Comparison of ENCODE assay signal across 11 cellular contexts in genomic region chr9:35619800-35620158, GRCh38. TPM values are rescaled to one million over a fixed set of nuclear protein-coding genes. Genes with fewer than 3 reads are reported as not detected.
A peak's percentile ranks its signal among the peaks of the same experiment; 100 is the strongest.
DNase-seq lines count a peak whose midpoint lies in the region; ATAC-seq and TF ChIP-seq lines count a peak whose summit lies in the region.
"Had no signal": no experiment of that assay in that cellular context is flagged by ENCODE, and none has a peak within 500 bp of the region (broad histone marks: within the 10 kb centered on the region; RNA-seq: fewer than 3 reads in every experiment).

No MANE protein-coding gene starts in this region.

- H3K9me3 ChIP-seq in esophagus squamous epithelium = no peaks in the 10 kb centered on the region

- TF ChIP-seq CTCF in activated B cell treated with CpG ODN at 0.5 μM for 24 hours (IDR thresholded peaks at IDR 0.05) = no peak
- TF ChIP-seq CTCF in esophagus squamous epithelium (IDR thresholded peaks at IDR 0.05) = no peak

- H3K4me3 Mint-ChIP-seq in activated B cell treated with CpG ODN at 0.5 μM for 24 hours = peak overlapping the region; percentile 87
- H3K4me3 Mint-ChIP-seq in stimulated activated naive CD8-positive, alpha-beta T cell treated with anti-CD3 and anti-CD28 coated beads, Interleukin-15, Interleukin-2, amounts not matched to agents 100 ng/mL and 50 ng/mL, for 24 hours = peak overlapping the region; percentile 84

- peaks cover 0 to 18% (median 0%) of the 10 kb centered on the region in 4 donors for H3K27me3 ChIP-seq in esophagus squamous epithelium

- CTCF ChIA-PET in activated B cell treated with CpG ODN at 0.5 μM for 24 hours (lab: Charles Lee) = interaction anchor here (0.6 to 13.1 kb wide), 7 partner anchors 9 to 116 kb away, joined by 3 to 162 read pairs (median 12); partner anchors contain the start of genes ARHGEF39, CCDC107, RMRP and SIT1

- H3K27me3 Mint-ChIP-seq in activated B cell treated with CpG ODN at 0.5 μM for 24 hours = no peaks in the 10 kb centered on the region
- no peaks in the 10 kb centered on the region for H3K27me3 Mint-ChIP-seq in stimulated activated naive CD8-positive, alpha-beta T cell treated with anti-CD3 and anti-CD28 coated beads, Interleukin-15, Interleukin-2, amounts not matched to agents 100 ng/mL and 50 ng/mL, for 24 hours

- peak; percentile 47 for DNase-seq in stimulated activated CD4-positive, alpha-beta T cell treated with anti-CD3 and anti-CD28 coated beads, Interleukin-15, amount 100 ng/mL, for 24 hours
- no peak for DNase-seq in stimulated activated CD4-positive, alpha-beta T cell treated with anti-CD3 and anti-CD28 coated beads, Interleukin-12 subunit alpha, Interleukin-12 subunit beta, amount 100 ng/mL, for 4 hours
- DNase-seq in activated B cell treated with CpG ODN at 0.5 μM for 24 hours (peak; percentile 56), NCI-H2196 treated with DMSO at 0.1 percent for 48 hours (lab: John Stamatoyannopoulos, UW; ENCODE audit: unreplicated experiment) (no peak), NCI-H446 treated with DMSO at 0.1 percent for 48 hours (lab: John Stamatoyannopoulos, UW) (no peak), esophagus squamous epithelium (lab: John Stamatoyannopoulos, UW) (no peak)
- DNase-seq: C1 segment of cervical spinal cord, NCI-H774 had no signal

- intact Hi-C loops in activated B cell treated with CpG ODN at 0.5 μM for 24 hours (cut with micrococcal nuclease) = loop anchor here (1.0 kb wide), 6 partner anchors 15 to 547 kb away; partner anchors contain the start of genes CCDC107, CREB3, RMRP and TLN1
- intact Hi-C loops in esophagus squamous epithelium (cut with DNase I) = no loop called here

- peak overlapping the region in 1 of 4 donors; percentile 23 for H3K27ac ChIP-seq in esophagus squamous epithelium

- ATAC-seq in HG02981 (IDR thresholded peaks at IDR 0.05; ENCODE audit: unreplicated experiment) (peak; percentile 51), activated B cell treated with CpG ODN at 0.5 μM for 24 hours (ENCODE audit: low read depth) (peak; percentile 72)

- POLR2A ChIA-PET in activated B cell treated with CpG ODN at 0.5 μM for 24 hours (lab: Charles Lee) = interaction anchor here (0.7 to 15.6 kb wide), 20 partner anchors 10 to 1162 kb away, joined by 3 to 549 read pairs (median 6); partner anchors contain the start of genes ATOSB, CCDC107, CLTA and CREB3

- TF ChIP-seq POLR2A in esophagus squamous epithelium (IDR thresholded peaks at IDR 0.05) = no peak

- WGBS in esophagus squamous epithelium, 2 donors = 28 to 64% methylated on average over 2 of the region's 2 CpGs

- H3K36me3 Mint-ChIP-seq in activated B cell treated with CpG ODN at 0.5 μM for 24 hours (ENCODE audit: low read depth) = peaks cover 28% of the 10 kb centered on the region
- H3K36me3 Mint-ChIP-seq in stimulated activated naive CD8-positive, alpha-beta T cell treated with anti-CD3 and anti-CD28 coated beads, Interleukin-15, Interleukin-2, amounts not matched to agents 100 ng/mL and 50 ng/mL, for 24 hours (ENCODE audit: low read depth) = no peaks in the 10 kb centered on the region

- H3K4me3 ChIP-seq in esophagus squamous epithelium = no peak overlapping the region

- peak overlapping the region; percentile 97 for H3K27ac Mint-ChIP-seq in activated B cell treated with CpG ODN at 0.5 μM for 24 hours
- H3K27ac Mint-ChIP-seq in stimulated activated naive CD8-positive, alpha-beta T cell treated with anti-CD3 and anti-CD28 coated beads, Interleukin-15, Interleukin-2, amounts not matched to agents 100 ng/mL and 50 ng/mL, for 24 hours = peak overlapping the region; percentile 95

- no peaks in the 10 kb centered on the region for H3K36me3 ChIP-seq in esophagus squamous epithelium

- H3K9me3 Mint-ChIP-seq in activated B cell treated with CpG ODN at 0.5 μM for 24 hours = no peaks in the 10 kb centered on the region
- H3K9me3 Mint-ChIP-seq in stimulated activated naive CD8-positive, alpha-beta T cell treated with anti-CD3 and anti-CD28 coated beads, Interleukin-15, Interleukin-2, amounts not matched to agents 100 ng/mL and 50 ng/mL, for 24 hours = no peaks in the 10 kb centered on the region

- H3K4me1 ChIP-seq in esophagus squamous epithelium = peaks cover 0 to 28% (median 13%) of the 10 kb centered on the region in 3 donors

- H3K4me1 Mint-ChIP-seq in activated B cell treated with CpG ODN at 0.5 μM for 24 hours = peaks cover 82% of the 10 kb centered on the region
- peaks cover 67% of the 10 kb centered on the region for H3K4me1 Mint-ChIP-seq in stimulated activated naive CD8-positive, alpha-beta T cell treated with anti-CD3 and anti-CD28 coated beads, Interleukin-15, Interleukin-2, amounts not matched to agents 100 ng/mL and 50 ng/mL, for 24 hours (ENCODE audit: low read depth)

RNA-seq across cellular contexts. Expression of gene CD72, which starts 1.6 kb away (rescaled TPM):
- 118 and 125 TPM in 2 replicates for total RNA-seq in activated B cell treated with CpG ODN at 0.5 μM for 24 hours
- 1 to 10 TPM in 1 of 4 donors, under 1 TPM in 1, not detected in 2; 0.27 to 1.9 TPM for total RNA-seq in esophagus squamous epithelium

RNA-seq across cellular contexts. Expression of gene TESK1, which starts 14.7 kb away (rescaled TPM):
- total RNA-seq in activated B cell treated with CpG ODN at 0.5 μM for 24 hours (48.7 and 51.9 TPM in 2 replicates), esophagus squamous epithelium (10 to 100 TPM; 10.1 to 22.1 (median 14.4) TPM)

RNA-seq across cellular contexts. Expression of gene SIT1, which starts 31.0 kb away (rescaled TPM):
- total RNA-seq in activated B cell treated with CpG ODN at 0.5 μM for 24 hours (27.5 and 28.0 TPM in 2 replicates), esophagus squamous epithelium (1 to 10 TPM in 3 of 4 donors, under 1 TPM in 1; 0.42 to 4.2 (median 1.5) TPM)
- total RNA-seq: epithelial cell of proximal tubule had no signal

RNA-seq across cellular contexts. Expression of gene RMRP, which starts 38.0 kb away (rescaled TPM):
- total RNA-seq in activated B cell treated with CpG ODN at 0.5 μM for 24 hours (8,247 and 9,516 TPM in 2 replicates), esophagus squamous epithelium (1,000 to 10,000 TPM in 3 of 4 donors, 100 to 1,000 TPM in 1; 759 to 4,621 (median 3,503) TPM)

RNA-seq across cellular contexts. Expression of gene CCDC107, which starts 38.3 kb away (rescaled TPM):
- 32.5 and 34.5 TPM in 2 replicates for total RNA-seq in activated B cell treated with CpG ODN at 0.5 μM for 24 hours
- total RNA-seq in esophagus squamous epithelium = 10 to 100 TPM in 3 of 4 donors, 1 to 10 TPM in 1; 6.6 to 19.6 (median 14.2) TPM

Comparison
In these comparisons a context has a peak if more than half of its experiments do, and no peak if none do; other contexts are left out.
1. DNase-seq: peak in stimulated activated CD4-positive, alpha-beta T cell treated with anti-CD3 and anti-CD28 coated beads, Interleukin-15, amount 100 ng/mL, for 24 hours (single experiment) and activated B cell treated with CpG ODN at 0.5 μM for 24 hours (single experiment); none in stimulated activated CD4-positive, alpha-beta T cell treated with anti-CD3 and anti-CD28 coated beads, Interleukin-12 subunit alpha, Interleukin-12 subunit beta, amount 100 ng/mL, for 4 hours (single experiment), NCI-H2196 treated with DMSO at 0.1 percent for 48 hours (single experiment), NCI-H446 treated with DMSO at 0.1 percent for 48 hours (single experiment) and esophagus squamous epithelium (single experiment).
2. RNA of gene CD72, which starts 1.6 kb away (total RNA-seq): 118 to 125 TPM in activated B cell treated with CpG ODN at 0.5 μM for 24 hours; 0.27 to 1.9 TPM in esophagus squamous epithelium; every median in the first group is over 10 times any median in the second.